In the genomic region with DNA sequence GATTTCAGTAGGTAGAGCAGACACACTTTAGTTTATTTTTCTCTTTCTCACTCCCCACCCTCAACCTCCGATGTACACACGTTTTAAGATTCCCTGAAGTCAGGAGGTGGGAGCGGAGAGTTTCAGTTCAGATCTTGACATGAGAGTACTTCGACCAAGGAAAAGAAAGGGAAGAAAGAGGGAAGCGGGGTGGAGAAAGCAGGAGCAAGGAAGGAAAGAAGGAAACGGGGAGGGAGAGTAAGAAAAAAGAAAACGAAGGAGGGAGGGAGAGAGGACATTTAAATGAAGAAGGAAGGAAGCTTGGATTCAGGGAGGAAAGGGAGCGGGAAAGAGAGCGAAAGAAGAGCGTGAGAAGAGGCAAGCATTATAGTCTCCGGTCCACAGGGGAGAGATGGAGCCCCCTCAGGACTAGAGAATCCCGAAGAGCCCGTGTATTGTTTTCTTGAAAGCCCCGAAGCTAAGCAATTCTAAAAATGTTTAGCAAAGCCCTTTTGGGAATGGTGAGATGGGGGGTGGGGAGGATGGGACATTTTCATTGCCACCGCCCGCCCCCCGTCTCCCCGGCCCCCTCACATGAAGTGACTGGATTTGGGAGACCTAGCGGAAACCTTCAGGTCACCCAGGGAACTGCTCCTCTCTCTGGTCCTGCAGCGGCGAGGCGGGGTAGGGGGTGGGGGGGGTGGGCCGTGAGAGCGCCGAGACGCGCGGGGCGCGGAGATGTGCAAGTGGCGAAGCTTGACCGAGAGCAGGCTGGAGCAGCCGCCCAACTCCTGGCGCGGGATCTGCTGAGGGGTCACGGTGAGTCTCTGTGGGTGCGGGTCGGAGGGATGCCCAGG, we compare ENCODE assay signal across 9 cellular contexts. TPM values are rescaled to one million over a fixed set of nuclear protein-coding genes. Genes with fewer than 3 reads are reported as not detected.
DNase-seq lines count a peak whose midpoint lies in the region; ATAC-seq and TF ChIP-seq lines count a peak whose summit lies in the region.
"Had no signal": no experiment of that assay in that cellular context is flagged by ENCODE, and none has a peak within 500 bp of the region (broad histone marks: within the 10 kb centered on the region; RNA-seq: fewer than 3 reads in every experiment).

No MANE protein-coding gene starts in this region.

- H3K27ac ChIP-seq in HUES48 (ENCODE audit: low read depth, low read length) (peak overlapping the region; percentile 72), colonic mucosa (no peak overlapping the region)

- peak; percentile 33 for DNase-seq in 8988T
- DNase-seq in colonic mucosa: no peak
- no peak for DNase-seq in NCI-H146 (lab: John Stamatoyannopoulos, UW)
- DNase-seq in NCI-H2196 treated with DMSO at 0.1 percent for 48 hours (lab: John Stamatoyannopoulos, UW; ENCODE audit: unreplicated experiment): no peak
- DNase-seq in midbrain (lab: John Stamatoyannopoulos, UW): no peak

- H3K27me3 ChIP-seq in HUES48 (ENCODE audit: control insufficient read depth, insufficient read depth, low read length): peaks cover 11% of the 10 kb centered on the region
- H3K27me3 ChIP-seq in colonic mucosa: peaks cover 20% of the 10 kb centered on the region
- peaks cover 32% of the 10 kb centered on the region for H3K27me3 ChIP-seq in mononuclear cell (ENCODE audit: insufficient read depth, low read length)

- H3K9me3 ChIP-seq in HUES48 (ENCODE audit: control insufficient read depth, insufficient read depth, low read length) (no peaks in the 10 kb centered on the region), colonic mucosa (no peaks in the 10 kb centered on the region), mononuclear cell (ENCODE audit: low read depth, low read length) (peaks cover 11% of the 10 kb centered on the region)

- H3K36me3 ChIP-seq in HUES48 (ENCODE audit: control insufficient read depth, insufficient read depth, low read length) (peaks cover 2% of the 10 kb centered on the region; the same call in 1 of the 2 replicates), colonic mucosa (no peaks in the 10 kb centered on the region)

- no peak for TF ChIP-seq CTCF in colonic mucosa (IDR thresholded peaks at IDR 0.05)

- peak overlapping the region; percentile 96 for H3K4me3 ChIP-seq in HUES48 (ENCODE audit: low read depth, low read length)
- H3K4me3 ChIP-seq in colonic mucosa: peak overlapping the region; percentile 42
- peak overlapping the region; percentile 44 for H3K4me3 ChIP-seq in mononuclear cell (ENCODE audit: low read length)
- H3K4me3 ChIP-seq: GM12878 had no signal

- intact Hi-C loops in colonic mucosa (cut with DNase I): no loop called here

- H3K4me1 ChIP-seq in HUES48 (ENCODE audit: control insufficient read depth, insufficient read depth, low read length) (peaks cover 14% of the 10 kb centered on the region; the same call in 1 of the 2 replicates), colonic mucosa (no peaks in the 10 kb centered on the region), mononuclear cell (ENCODE audit: insufficient read depth, low read length) (peaks cover 20% of the 10 kb centered on the region)

- peak overlapping the region; percentile 64; the same call in 1 of the 2 replicates for H3K9ac ChIP-seq in HUES48 (ENCODE audit: low read depth, low read length)
- no peak overlapping the region for H3K9ac ChIP-seq in colonic mucosa (ENCODE audit: low read depth in 2 of 2, low read length in 2 of 2)

- no peak for ATAC-seq in HG02840 (IDR thresholded peaks at IDR 0.05; ENCODE audit: low FRiP score, unreplicated experiment)
- ATAC-seq: GM12878 had no signal

RNA-seq across cellular contexts. Expression of a gene that starts 0.9 kb away (rescaled TPM):
- total RNA-seq in colonic mucosa (1 to 10 TPM; 1.4 to 2.6 TPM), mononuclear cell (1.7 TPM)

Comparison
In these comparisons a context has a peak if more than half of its experiments do, and no peak if none do; other contexts are left out.
1. H3K4me3 ChIP-seq: peak in every context shown above with its lines; median percentile 96 in HUES48; 44 in mononuclear cell; 42 in colonic mucosa.